8 cellular contexts compared by ENCODE assay signal in genomic region chr19:41327499-41328156, GRCh38. TPM values are rescaled to one million over a fixed set of nuclear protein-coding genes. Genes with fewer than 3 reads are reported as not detected.
DNase-seq lines count a peak whose midpoint lies in the region; ATAC-seq and TF ChIP-seq lines count a peak whose summit lies in the region.

No MANE protein-coding gene starts in this region.

- H3K9me3 Mint-ChIP-seq in CD8-positive, alpha-beta T cell: no peaks in the 10 kb centered on the region
- no peaks in the 10 kb centered on the region for H3K9me3 Mint-ChIP-seq in IgD-negative memory B cell

- peak overlapping the region; percentile 98 for H3K27ac Mint-ChIP-seq in CD8-positive, alpha-beta T cell
- peak overlapping the region; percentile 85 to 98 (median 95) for H3K27ac Mint-ChIP-seq in IgD-negative memory B cell

- intact Hi-C loops in CD8-positive, alpha-beta T cell (cut with DNase I, micrococcal nuclease): loop anchor here (1.0 to 10.0 kb wide), 5 partner anchors 17 to 1925 kb away; partner anchors contain the start of genes CCDC97 (in 1 of the 2) and DMAC2 (in 1 of the 2)

- H3K27ac ChIP-seq in CD8-positive, alpha-beta T cell (ENCODE audit: low read depth, low read length): peak overlapping the region; percentile 50

- H3K27me3 ChIP-seq in CD8-positive, alpha-beta T cell (ENCODE audit: insufficient read depth, low read length): no peaks in the 10 kb centered on the region
- H3K27me3 ChIP-seq in mononuclear cell (ENCODE audit: insufficient read depth, low read length): no peaks in the 10 kb centered on the region

- no peak for TF ChIP-seq CTCF in CD8-positive, alpha-beta T cell (IDR thresholded peaks at IDR 0.05)

- peak; percentile 68 to 98 (median 82) for DNase-seq in CD8-positive, alpha-beta T cell
- peak; percentile 81 to 86 for DNase-seq in activated CD4-positive, alpha-beta T cell treated with anti-CD3 and anti-CD28 coated beads for 4 hours
- DNase-seq in dermis blood vessel endothelial cell (peak; percentile 87), DMS79 treated with DMSO at 0.1 percent for 48 hours (lab: John Stamatoyannopoulos, UW) (no peak)
- peak; percentile 91 for DNase-seq in stimulated activated CD8-positive, alpha-beta memory T cell treated with anti-CD3 and anti-CD28 coated beads, Interleukin-4, amount 100 ng/mL, for 48 hours

- CTCF ChIA-PET in CD8-positive, alpha-beta T cell (lab: Charles Lee): interaction anchor here (1.3 to 2.8 kb wide), 4 partner anchors 19 to 65 kb away, joined by 4 to 19 read pairs (median 8); partner anchors contain the start of gene TGFB1

- peak overlapping the region; percentile 21 for H3K4me3 ChIP-seq in CD8-positive, alpha-beta T cell (ENCODE audit: low read depth, low read length)
- H3K4me3 ChIP-seq in mononuclear cell (ENCODE audit: low read length): peak overlapping the region; percentile 33

- ATAC-seq in CD8-positive, alpha-beta T cell: no peak
- peak; percentile 54 for ATAC-seq in GM19467 (IDR thresholded peaks at IDR 0.05; ENCODE audit: unreplicated experiment)

- H3K27me3 Mint-ChIP-seq in CD8-positive, alpha-beta T cell (ENCODE audit: low read depth): no peaks in the 10 kb centered on the region
- peaks cover 3% of the 10 kb centered on the region for H3K27me3 Mint-ChIP-seq in IgD-negative memory B cell

- H3K4me1 Mint-ChIP-seq in CD8-positive, alpha-beta T cell (ENCODE audit: low read depth): peaks cover 70% of the 10 kb centered on the region
- H3K4me1 Mint-ChIP-seq in IgD-negative memory B cell: peaks cover 38 to 49% (median 49%) of the 10 kb centered on the region in 3 donors

- POLR2A ChIA-PET in CD8-positive, alpha-beta T cell (lab: Charles Lee): interaction anchor here (0.9 to 3.1 kb wide), 15 partner anchors 8 to 64 kb away, joined by 3 to 25 read pairs (median 5); partner anchors contain the start of genes B9D2, CCDC97 and HNRNPUL1

- peaks cover 62% of the 10 kb centered on the region for H3K36me3 Mint-ChIP-seq in CD8-positive, alpha-beta T cell
- peaks cover 2% of the 10 kb centered on the region for H3K36me3 Mint-ChIP-seq in IgD-negative memory B cell

- H3K36me3 ChIP-seq in CD8-positive, alpha-beta T cell (ENCODE audit: insufficient read depth, low read length): peaks cover 40% of the 10 kb centered on the region

- H3K9me3 ChIP-seq in CD8-positive, alpha-beta T cell (ENCODE audit: low read length): no peaks in the 10 kb centered on the region
- no peaks in the 10 kb centered on the region for H3K9me3 ChIP-seq in mononuclear cell (ENCODE audit: low read depth, low read length)

- peak overlapping the region; percentile 74 for H3K4me3 Mint-ChIP-seq in CD8-positive, alpha-beta T cell
- H3K4me3 Mint-ChIP-seq in IgD-negative memory B cell: peak overlapping the region; percentile 81 to 93 (median 88)

- H3K4me1 ChIP-seq in CD8-positive, alpha-beta T cell (ENCODE audit: insufficient read depth, low read length): peaks cover 63% of the 10 kb centered on the region
- H3K4me1 ChIP-seq in mononuclear cell (ENCODE audit: insufficient read depth, low read length): peaks cover 95% of the 10 kb centered on the region

RNA-seq across cellular contexts. Expression of gene CCDC97, which starts 17.7 kb away (rescaled TPM):
- 10 to 100 TPM; 32.0 to 33.5 TPM for total RNA-seq in CD8-positive, alpha-beta T cell
- polyA plus RNA-seq in IgD-negative memory B cell: 34.5 TPM
- 7.5 and 13.2 TPM in 2 replicates for total RNA-seq in dermis blood vessel endothelial cell
- total RNA-seq in mononuclear cell: 10.1 TPM

RNA-seq across cellular contexts. Expression of gene TGFB1, which starts 26.1 kb away (rescaled TPM):
- 100 to 1,000 TPM; 652 to 710 TPM for total RNA-seq in CD8-positive, alpha-beta T cell
- polyA plus RNA-seq in IgD-negative memory B cell: 49.3 TPM
- total RNA-seq in dermis blood vessel endothelial cell: 19.4 and 74.5 TPM in 2 replicates
- total RNA-seq in mononuclear cell: 90.6 TPM

RNA-seq across cellular contexts. Expression of gene B9D2, which starts 36.3 kb away (rescaled TPM):
- total RNA-seq in CD8-positive, alpha-beta T cell: 10 to 100 TPM; 19.6 to 25.9 TPM
- 10.5 TPM for polyA plus RNA-seq in IgD-negative memory B cell
- total RNA-seq in dermis blood vessel endothelial cell: 6.8 and 7.9 TPM in 2 replicates
- total RNA-seq in mononuclear cell: 3.8 TPM

RNA-seq across cellular contexts. Expression of gene TMEM91, which starts 48.7 kb away (rescaled TPM):
- total RNA-seq in CD8-positive, alpha-beta T cell: 1 to 10 TPM; 7.8 to 9.7 TPM
- 1.8 TPM for polyA plus RNA-seq in IgD-negative memory B cell
- 4.7 and 9.2 TPM in 2 replicates for total RNA-seq in dermis blood vessel endothelial cell
- 14.2 TPM for total RNA-seq in mononuclear cell
